Comparison of ENCODE assay signal across 17 cellular contexts in genomic region chr4:8585186-8585585, GRCh38. TPM values are rescaled to one million over a fixed set of nuclear protein-coding genes. Genes with fewer than 3 reads are reported as not detected.
DNase-seq lines count a peak whose midpoint lies in the region; ATAC-seq, FAIRE-seq and TF ChIP-seq lines count a peak whose summit lies in the region.
"Had no signal": no experiment of that assay in that cellular context is flagged by ENCODE, and none has a peak within 500 bp of the region (broad histone marks: within the 10 kb centered on the region; RNA-seq: fewer than 3 reads in every experiment).

No MANE protein-coding gene starts in this region.

- H3K27ac ChIP-seq in K562 (ENCODE audit: extremely low read depth, low read depth, low read length) (no peak overlapping the region), lower lobe of right lung (no peak overlapping the region)
- H3K27ac ChIP-seq: psoas muscle had no signal

- CTCF ChIA-PET in BJ (lab: Yijun Ruan, JAX) (no interaction called here), K562 (lab: Yijun Ruan, JAX; ENCODE audit: low intra/inter-chr PET ratio) (no interaction called here)

- no peak overlapping the region for H3K4me3 ChIP-seq in BJ (ENCODE audit: low read depth, low read length)
- no peak overlapping the region for H3K4me3 ChIP-seq in K562
- no peak overlapping the region for H3K4me3 ChIP-seq in lower lobe of right lung
- H3K4me3 ChIP-seq: mucosa of descending colon, psoas muscle had no signal

- no peak for FAIRE-seq in K562 (lab: Jason Lieb, UNC)
- FAIRE-seq: colon, H54 had no signal

- H3K4me1 ChIP-seq in K562 (replicated peaks in 1 of 2; ENCODE audit: control insufficient read depth in 2 of 2, insufficient read depth in 2 of 2, low read length in 2 of 2) = peaks cover 0 to 25% of the 10 kb centered on the region in 2 experiments; a peak in 3 of 5 replicates
- H3K4me1 ChIP-seq in lower lobe of right lung = no peaks in the 10 kb centered on the region
- H3K4me1 ChIP-seq: psoas muscle had no signal

- H3K9me3 Mint-ChIP-seq in HFFc6 = no peaks in the 10 kb centered on the region
- no peaks in the 10 kb centered on the region for H3K9me3 Mint-ChIP-seq in activated T-helper 1 cell treated with anti-CD3 and anti-CD28 coated beads, Interleukin-12 subunit alpha, Interleukin-12 subunit beta, Interleukin-2, Interleukin-4 antibody, amounts not matched to agents 30 ng/mL and 10 ng/mL and 1 ng/mL, durations not matched to agents 14 hours and 24 hours and 36 hours
- H3K9me3 Mint-ChIP-seq: stimulated activated effector memory CD8-positive, alpha-beta T cell treated with anti-CD3 and anti-CD28 coated beads, Interleukin-12 subunit alpha, Interleukin-12 subunit beta, amount 100 ng/mL, for 72 hours had no signal

- no peak overlapping the region for H2AFZ ChIP-seq in K562 (ENCODE audit: low read depth, low read length)

- H3K9me3 ChIP-seq in K562 (replicated peaks; ENCODE audit: control insufficient read depth, insufficient read depth, low read depth, low read length) = no peaks in the 10 kb centered on the region
- no peaks in the 10 kb centered on the region for H3K9me3 ChIP-seq in lower lobe of right lung
- H3K9me3 ChIP-seq: mucosa of descending colon, psoas muscle had no signal

- H3K9me1 ChIP-seq in K562 (ENCODE audit: control insufficient read depth, insufficient read depth, low read length) = no peaks in the 10 kb centered on the region

- peaks cover 33% of the 10 kb centered on the region for H3K27me3 ChIP-seq in BJ (ENCODE audit: control insufficient read depth, insufficient read depth, low read length)
- H3K27me3 ChIP-seq in K562 (ENCODE audit: control insufficient read depth in 2 of 2, insufficient read depth in 2 of 2, low read length in 2 of 2) = peaks cover 0 to 59% of the 10 kb centered on the region in 2 experiments; a peak in 3 of 5 replicates
- peaks cover 63% of the 10 kb centered on the region for H3K27me3 ChIP-seq in lower lobe of right lung (ENCODE audit: low read depth)

- peak; percentile 12; the same call in 1 of the 3 replicates for ATAC-seq in K562
- ATAC-seq in GM21381 (IDR thresholded peaks at IDR 0.05; ENCODE audit: unreplicated experiment) = no peak
- no peak for ATAC-seq in lower lobe of right lung
- ATAC-seq: activated CD4-positive, CD25-positive, alpha-beta regulatory T cell treated with anti-CD3 and anti-CD28 coated beads, Interleukin-2, amount 50 U/mL, for 24 hours; mucosa of descending colon; psoas muscle; stimulated activated effector memory CD8-positive, alpha-beta T cell treated with anti-CD3 and anti-CD28 coated beads, Interleukin-12 subunit alpha, Interleukin-12 subunit beta, amount 100 ng/mL, for 72 hours had no signal

- no TSS peak for BruUV-seq in K562 (replicated peaks; lab: Mats Ljungman, UMichigan)

- H3K79me2 ChIP-seq in K562 (ENCODE audit: control insufficient read depth, insufficient read depth, low read length) = no peaks in the 10 kb centered on the region

- no peak for TF ChIP-seq EP300 in K562 (IDR thresholded peaks at IDR 0.05; ENCODE audit: low read length)

- no peak overlapping the region for H3K4me2 ChIP-seq in K562 (ENCODE audit: insufficient read depth, low read length)

- no peak for TF ChIP-seq RAD21 in K562 (CRISPR knock-in tag; conservative IDR thresholded peaks at IDR 0.05 in 1 of 2, IDR thresholded peaks at IDR 0.05 in 1 of 2)

- no peaks in the 10 kb centered on the region for H3K36me3 Mint-ChIP-seq in HFFc6 (ENCODE audit: low read depth)
- H3K36me3 Mint-ChIP-seq in activated T-helper 1 cell treated with anti-CD3 and anti-CD28 coated beads, Interleukin-12 subunit alpha, Interleukin-12 subunit beta, Interleukin-2, Interleukin-4 antibody, amounts not matched to agents 30 ng/mL and 10 ng/mL and 1 ng/mL, durations not matched to agents 14 hours and 24 hours and 36 hours (ENCODE audit: low read depth) = no peaks in the 10 kb centered on the region
- H3K36me3 Mint-ChIP-seq: stimulated activated effector memory CD8-positive, alpha-beta T cell treated with anti-CD3 and anti-CD28 coated beads, Interleukin-12 subunit alpha, Interleukin-12 subunit beta, amount 100 ng/mL, for 72 hours had no signal

- peaks cover 6% of the 10 kb centered on the region; the same call in 1 of the 2 replicates for H4K20me1 ChIP-seq in K562 (replicated peaks; ENCODE audit: control insufficient read depth, insufficient read depth, low read length)

- no peak for TF ChIP-seq POLR2A in K562 (conservative IDR thresholded peaks at IDR 0.05)

- peaks cover 5% of the 10 kb centered on the region; the same call in 1 of the 2 replicates for H3K4me1 Mint-ChIP-seq in HFFc6 (ENCODE audit: low read depth)
- H3K4me1 Mint-ChIP-seq in activated T-helper 1 cell treated with anti-CD3 and anti-CD28 coated beads, Interleukin-12 subunit alpha, Interleukin-12 subunit beta, Interleukin-2, Interleukin-4 antibody, amounts not matched to agents 30 ng/mL and 10 ng/mL and 1 ng/mL, durations not matched to agents 14 hours and 24 hours and 36 hours (ENCODE audit: low read depth) = no peaks in the 10 kb centered on the region
- H3K4me1 Mint-ChIP-seq: stimulated activated effector memory CD8-positive, alpha-beta T cell treated with anti-CD3 and anti-CD28 coated beads, Interleukin-12 subunit alpha, Interleukin-12 subunit beta, amount 100 ng/mL, for 72 hours had no signal

- TF ChIP-seq CTCF in BJ (IDR thresholded peaks at IDR 0.05; ENCODE audit: insufficient read depth, low read depth, low read length) (peak; percentile 26; the same call in 1 of the 2 replicates), HFFc6 (IDR thresholded peaks at IDR 0.05) (peak; percentile 46), K562 (IDR thresholded peaks at IDR 0.05 in 2 of 3, conservative IDR thresholded peaks at IDR 0.05 in 1 of 3; ENCODE audit: insufficient read depth in 2 of 3, low read depth in 1 of 3, low read length in 3 of 3) (peak; percentile 17 to 23 (median 20); a peak in 1 of 6 replicates), lower lobe of right lung (IDR thresholded peaks at IDR 0.05) (no peak)

- no peak overlapping the region for H3K4me3 Mint-ChIP-seq in HFFc6
- H3K4me3 Mint-ChIP-seq in activated T-helper 1 cell treated with anti-CD3 and anti-CD28 coated beads, Interleukin-12 subunit alpha, Interleukin-12 subunit beta, Interleukin-2, Interleukin-4 antibody, amounts not matched to agents 30 ng/mL and 10 ng/mL and 1 ng/mL, durations not matched to agents 14 hours and 24 hours and 36 hours = no peak overlapping the region
- H3K4me3 Mint-ChIP-seq: stimulated activated effector memory CD8-positive, alpha-beta T cell treated with anti-CD3 and anti-CD28 coated beads, Interleukin-12 subunit alpha, Interleukin-12 subunit beta, amount 100 ng/mL, for 72 hours had no signal

- 4% methylated on average over 6 of the region's 6 CpGs for WGBS in K562 (ENCODE audit: insufficient coverage, low coverage, missing lambda C conversion rate)

- no peak overlapping the region for H3K9ac ChIP-seq in K562 (ENCODE audit: insufficient read depth in 1 of 2, low read depth in 2 of 2, low read length in 2 of 2)

- no peak overlapping the region for H3K27ac Mint-ChIP-seq in HFFc6
- no peak overlapping the region for H3K27ac Mint-ChIP-seq in activated T-helper 1 cell treated with anti-CD3 and anti-CD28 coated beads, Interleukin-12 subunit alpha, Interleukin-12 subunit beta, Interleukin-2, Interleukin-4 antibody, amounts not matched to agents 30 ng/mL and 10 ng/mL and 1 ng/mL, durations not matched to agents 14 hours and 24 hours and 36 hours
- H3K27ac Mint-ChIP-seq: stimulated activated effector memory CD8-positive, alpha-beta T cell treated with anti-CD3 and anti-CD28 coated beads, Interleukin-12 subunit alpha, Interleukin-12 subunit beta, amount 100 ng/mL, for 72 hours had no signal

- DNase-seq in BJ (ENCODE audit: low read depth) (no peak), HFFc6 (no peak), K562 (ENCODE audit: extremely low read depth in 1 of 4, low spot score in 3 of 4) (no peak), mesenteric fat pad (ENCODE audit: low spot score) (peak; percentile 80), dermis blood vessel endothelial cell (no peak), lower lobe of right lung (no peak)
- DNase-seq in activated T-helper 1 cell treated with anti-CD3 and anti-CD28 coated beads, Interleukin-12 subunit alpha, Interleukin-12 subunit beta, Interleukin-2, Interleukin-4 antibody, amounts not matched to agents 30 ng/mL and 10 ng/mL and 1 ng/mL, durations not matched to agents 14 hours and 24 hours and 36 hours (ENCODE audit: low spot score) = no peak
- DNase-seq: mucosa of descending colon, NCI-H1048, OCI-M1 had no signal

- POLR2A ChIA-PET in BJ (lab: Charles Lee) = no interaction called here
- POLR2A ChIA-PET in K562 (lab: Yijun Ruan, JAX) = interaction anchor here (0.7 kb wide), 1 partner anchor 318 kb away, joined by 3 read pairs; no protein-coding TSS in a partner anchor

- intact Hi-C loops in K562 (cut with micrococcal nuclease) = no loop called here
- intact Hi-C loops in activated T-helper 1 cell treated with anti-CD3 and anti-CD28 coated beads, Interleukin-12 subunit alpha, Interleukin-12 subunit beta, Interleukin-2, Interleukin-4 antibody, amounts not matched to agents 30 ng/mL and 10 ng/mL and 1 ng/mL, durations not matched to agents 14 hours and 24 hours and 36 hours (cut with micrococcal nuclease) = no loop called here
- intact Hi-C loops in lower lobe of right lung (cut with DNase I) = no loop called here

- in situ Hi-C loops in K562 (cut with MboI) = no loop called here

- no peaks in the 10 kb centered on the region for H3K36me3 ChIP-seq in BJ (ENCODE audit: control insufficient read depth, insufficient read depth, low read length)
- no peaks in the 10 kb centered on the region for H3K36me3 ChIP-seq in K562 (ENCODE audit: control insufficient read depth, insufficient read depth, low read length)
- H3K36me3 ChIP-seq in lower lobe of right lung = no peaks in the 10 kb centered on the region

- H3K27me3 Mint-ChIP-seq in HFFc6 (ENCODE audit: insufficient read depth) = peaks cover 51% of the 10 kb centered on the region
- H3K27me3 Mint-ChIP-seq in activated T-helper 1 cell treated with anti-CD3 and anti-CD28 coated beads, Interleukin-12 subunit alpha, Interleukin-12 subunit beta, Interleukin-2, Interleukin-4 antibody, amounts not matched to agents 30 ng/mL and 10 ng/mL and 1 ng/mL, durations not matched to agents 14 hours and 24 hours and 36 hours (ENCODE audit: insufficient read depth) = peaks cover 7% of the 10 kb centered on the region

RNA-seq across cellular contexts. Expression of gene GPR78, which starts 5.0 kb away (rescaled TPM):
- polyA plus RNA-seq in BJ (2011; rRNA removed) (0.43 and 0.82 TPM in 2 replicates), K562 (2011; rRNA removed) (0.13 TPM in 1 of 2 replicates, not detected in the other), K562 (2014; fragmentation: Illumina TruSeq; extraction: Trizol) (0.06 TPM in 1 of 2 replicates, not detected in the other), K562 (2014; fragmentation: Nextera tagmentation; extraction: Ambion mirVana) (not detected), K562 (2014; rRNA removed) (0.04 and 0.08 TPM in 2 replicates)
- polyA minus RNA-seq in BJ (2011; rRNA and poly(A)+ RNA removed) = 0.93 and 1.4 TPM in 2 replicates
- under 1 TPM in 4 of 6 experiments, not detected in 2; 0.05 to 0.14 (median 0.09) TPM for total RNA-seq in HFFc6 (2021; fragmentation: NEBNext Ultra II Directional; extraction: Animal tissue kit (Norgen Biotek cat#: 25700))
- total RNA-seq in K562 (2011; cell fraction: chromatin; rRNA removed; ENCODE audit: low replicate concordance) = 4.4 and 8.6 TPM in 2 replicates
- total RNA-seq in K562 (2011; cell fraction: nucleolus; rRNA removed) = 2.4 and 3.2 TPM in 2 replicates
- 3.6 and 4.8 TPM in 2 replicates for total RNA-seq in K562 (2011; cell fraction: nucleoplasm; rRNA removed)
- total RNA-seq in K562 (2014; rRNA removed) (0.04 TPM in 1 of 2 replicates, not detected in the other), K562 (2014; rRNA removed; fragmentation: Illumina TruSeq; extraction: Trizol) (not detected in 2 replicates), K562 (2015; rRNA removed; fragmentation: Illumina TruSeq; extraction: Trizol) (0.07 TPM in 1 of 2 replicates, not detected in the other), K562 (2021) (0.09 and 0.16 TPM in 2 replicates), mesenteric fat pad (not detected), dermis blood vessel endothelial cell (not detected in 2 replicates), lower lobe of right lung (0.21 TPM)
- 0.07 TPM in 1 of 2 replicates, not detected in the other for polyA plus RNA-seq in K562 (2011; cell fraction: cytosol; rRNA removed)
- polyA plus RNA-seq in K562 (2011; cell fraction: nucleus; rRNA removed) = 0.20 and 1.3 TPM in 2 replicates
- 0.08 and 0.39 TPM in 2 replicates for polyA plus RNA-seq in K562 (2012)
- polyA minus RNA-seq in K562 (2011; rRNA and poly(A)+ RNA removed) = 0.21 TPM in 1 of 2 replicates, not detected in the other
- polyA minus RNA-seq in K562 (2011; cell fraction: cytosol; rRNA and poly(A)+ RNA removed) = not detected in 2 replicates
- 0.11 and 0.67 TPM in 2 replicates for polyA minus RNA-seq in K562 (2011; cell fraction: nucleus; rRNA and poly(A)+ RNA removed)
- not detected in 2 replicates for total RNA-seq in activated T-helper 1 cell treated with anti-CD3 and anti-CD28 coated beads, Interleukin-12 subunit alpha, Interleukin-12 subunit beta, Interleukin-2, Interleukin-4 antibody, amounts not matched to agents 30 ng/mL and 10 ng/mL and 1 ng/mL, durations not matched to agents 14 hours and 24 hours and 36 hours
- total RNA-seq: Daoy, psoas muscle had no signal
- polyA plus RNA-seq: psoas muscle had no signal

RNA-seq across cellular contexts. Expression of gene CPZ, which starts 7.4 kb away (rescaled TPM):
- polyA plus RNA-seq in BJ (2011; rRNA removed) (30.2 and 70.9 TPM in 2 replicates), K562 (2011; rRNA removed) (0.60 and 2.0 TPM in 2 replicates), K562 (2014; fragmentation: Illumina TruSeq; extraction: Trizol) (0.68 and 1.4 TPM in 2 replicates), K562 (2014; fragmentation: Nextera tagmentation; extraction: Ambion mirVana) (under 1 TPM in 1 of 2 experiments, not detected in 1; 0.06 TPM), K562 (2014; rRNA removed) (1.1 TPM in 2 replicates)
- 7.8 and 8.4 TPM in 2 replicates for polyA minus RNA-seq in BJ (2011; rRNA and poly(A)+ RNA removed)
- 1 to 10 TPM; 1.9 to 3.5 (median 2.5) TPM for total RNA-seq in HFFc6 (2021; fragmentation: NEBNext Ultra II Directional; extraction: Animal tissue kit (Norgen Biotek cat#: 25700))
- total RNA-seq in K562 (2011; cell fraction: chromatin; rRNA removed; ENCODE audit: low replicate concordance) = 19.3 and 33.1 TPM in 2 replicates
- total RNA-seq in K562 (2011; cell fraction: nucleolus; rRNA removed) = 12.5 and 16.5 TPM in 2 replicates
- total RNA-seq in K562 (2011; cell fraction: nucleoplasm; rRNA removed) = 15.9 and 26.4 TPM in 2 replicates
- total RNA-seq in K562 (2014; rRNA removed) (0.41 and 1.1 TPM in 2 replicates), K562 (2014; rRNA removed; fragmentation: Illumina TruSeq; extraction: Trizol) (0.58 and 0.67 TPM in 2 replicates), K562 (2015; rRNA removed; fragmentation: Illumina TruSeq; extraction: Trizol) (2.1 and 2.2 TPM in 2 replicates), K562 (2021) (1.5 and 1.6 TPM in 2 replicates), mesenteric fat pad (9.7 TPM), dermis blood vessel endothelial cell (not detected in 2 replicates), lower lobe of right lung (6.0 TPM)
- 0.38 and 4.3 TPM in 2 replicates for polyA plus RNA-seq in K562 (2011; cell fraction: cytosol; rRNA removed)
- 1.7 and 13.8 TPM in 2 replicates for polyA plus RNA-seq in K562 (2011; cell fraction: nucleus; rRNA removed)
- polyA plus RNA-seq in K562 (2012) = 4.3 and 41.5 TPM in 2 replicates
- 1.4 TPM in 1 of 2 replicates, not detected in the other for polyA minus RNA-seq in K562 (2011; rRNA and poly(A)+ RNA removed)
- 0.86 TPM in 1 of 2 replicates, not detected in the other for polyA minus RNA-seq in K562 (2011; cell fraction: cytosol; rRNA and poly(A)+ RNA removed)
- polyA minus RNA-seq in K562 (2011; cell fraction: nucleus; rRNA and poly(A)+ RNA removed) = 1.4 and 2.6 TPM in 2 replicates
- not detected in 2 replicates for total RNA-seq in activated T-helper 1 cell treated with anti-CD3 and anti-CD28 coated beads, Interleukin-12 subunit alpha, Interleukin-12 subunit beta, Interleukin-2, Interleukin-4 antibody, amounts not matched to agents 30 ng/mL and 10 ng/mL and 1 ng/mL, durations not matched to agents 14 hours and 24 hours and 36 hours
- total RNA-seq: psoas muscle had no signal
